ENCODE assay signal across 11 cellular contexts in genomic region chr4:71126719-71127118, GRCh38.
DNase-seq lines count a peak whose midpoint lies in the region; ATAC-seq lines count a peak whose summit lies in the region.
"Had no signal": no experiment of that assay in that cellular context is flagged by ENCODE, and none has a peak within 500 bp of the region (broad histone marks: within the 10 kb centered on the region; RNA-seq: fewer than 3 reads in every experiment).

No MANE protein-coding gene starts in this region.

- no peak for ATAC-seq in HG02610 (IDR thresholded peaks at IDR 0.05; ENCODE audit: unreplicated experiment)

- intact Hi-C loops in posterior vena cava (cut with DNase I): no loop called here

- peak; percentile 63 for DNase-seq in AG08395 (ENCODE audit: low spot score)
- DNase-seq in HPDE6-E6E7 (ENCODE audit: extremely low spot score): peak; percentile 28
- peak; percentile 79 for DNase-seq in amniotic stem cell (lab: John Stamatoyannopoulos, UW)
- peak; percentile 84 for DNase-seq in kidney glomerular epithelial cell (lab: John Stamatoyannopoulos, UW)
- DNase-seq in posterior vena cava (ENCODE audit: low spot score): no peak
- no peak for DNase-seq in OCI-M1 (lab: John Stamatoyannopoulos, UW)
- DNase-seq in mesenteric fat pad (ENCODE audit: low spot score): no peak
- DNase-seq: activated B cell treated with CpG ODN at 0.5 μM for 24 hours, NCI-H446, SHP77 treated with DMSO at 0.1 percent for 48 hours had no signal

Comparison
In these comparisons a context has a peak if more than half of its experiments do, and no peak if none do; other contexts are left out.
1. DNase-seq: peak in AG08395 (single experiment), HPDE6-E6E7 (single experiment), amniotic stem cell (single experiment) and kidney glomerular epithelial cell (single experiment); none in posterior vena cava (single experiment), OCI-M1 (single experiment) and mesenteric fat pad (single experiment).